ENCODE assay signal across 17 cellular contexts in genomic region chr19:43466793-43467192, GRCh38. TPM values are rescaled to one million over a fixed set of nuclear protein-coding genes. Genes with fewer than 3 reads are reported as not detected.
DNase-seq lines count a peak whose midpoint lies in the region; ATAC-seq and TF ChIP-seq lines count a peak whose summit lies in the region.
"Had no signal": no experiment of that assay in that cellular context is flagged by ENCODE, and none has a peak within 500 bp of the region (broad histone marks: within the 10 kb centered on the region; RNA-seq: fewer than 3 reads in every experiment).

No MANE protein-coding gene starts in this region.

- TF ChIP-seq POLR2A in breast epithelium (IDR thresholded peaks at IDR 0.05): no peak

- intact Hi-C loops in MCF 10A (cut with micrococcal nuclease): no loop called here
- intact Hi-C loops in breast epithelium (cut with DNase I; ENCODE audit: low total_unique reads): no loop called here

- ATAC-seq in RWPE2 (ENCODE audit: low read depth) (no peak), GM21529 (IDR thresholded peaks at IDR 0.05; ENCODE audit: unreplicated experiment) (no peak)

- H3K27ac Mint-ChIP-seq in MCF 10A (ENCODE audit: low read depth, unreplicated experiment) (peak overlapping the region; percentile 91), glutamatergic neuron (ENCODE audit: unreplicated experiment) (no peak overlapping the region)

- H3K4me3 ChIP-seq in breast epithelium (no peak overlapping the region), RWPE2 (ENCODE audit: severe bottlenecking) (no peak overlapping the region)

- DNase-seq in MCF 10A (ENCODE audit: unreplicated experiment) (no peak), breast epithelium (ENCODE audit: low spot score in 2 of 2) (no peak), RWPE2 (ENCODE audit: low spot score) (no peak), epithelial cell of prostate (ENCODE audit: low read depth, low spot score) (no peak), glutamatergic neuron (no peak), superior temporal gyrus (ENCODE audit: extremely low spot score) (no peak)
- DNase-seq in stimulated activated CD4-positive, alpha-beta T cell treated with anti-CD3 and anti-CD28 coated beads, Interleukin-4, amount 100 ng/mL, for 24 hours: no peak
- DNase-seq: AML-193, NCI-H1417 treated with DMSO at 0.1 percent for 48 hours, NCI-H1930, NCI-H345, NCI-H524 treated with DMSO at 0.1 percent for 48 hours had no signal

- H3K36me3 ChIP-seq in breast epithelium: no peaks in the 10 kb centered on the region
- H3K36me3 ChIP-seq in RWPE2 (ENCODE audit: low read depth): no peaks in the 10 kb centered on the region

- H3K4me3 Mint-ChIP-seq in MCF 10A (ENCODE audit: unreplicated experiment): no peak overlapping the region
- H3K4me3 Mint-ChIP-seq in glutamatergic neuron (ENCODE audit: unreplicated experiment): no peak overlapping the region

- no peaks in the 10 kb centered on the region for H3K27me3 Mint-ChIP-seq in MCF 10A (ENCODE audit: insufficient read depth, unreplicated experiment)
- peaks cover 8% of the 10 kb centered on the region for H3K27me3 Mint-ChIP-seq in glutamatergic neuron (ENCODE audit: unreplicated experiment)

- H3K9me3 ChIP-seq in breast epithelium: no peaks in the 10 kb centered on the region
- H3K9me3 ChIP-seq in RWPE2 (ENCODE audit: severe bottlenecking): no peaks in the 10 kb centered on the region

- TF ChIP-seq CTCF in MCF 10A (IDR thresholded peaks at IDR 0.05; ENCODE audit: unreplicated experiment) (no peak), breast epithelium (IDR thresholded peaks at IDR 0.05) (no peak), RWPE2 (IDR thresholded peaks at IDR 0.05; ENCODE audit: poor library complexity, severe bottlenecking) (no peak), glutamatergic neuron (IDR thresholded peaks at IDR 0.05; ENCODE audit: partially characterized antibody, unreplicated experiment) (no peak)

- H3K36me3 Mint-ChIP-seq in MCF 10A (ENCODE audit: insufficient read depth, unreplicated experiment): no peaks in the 10 kb centered on the region
- H3K36me3 Mint-ChIP-seq in glutamatergic neuron (ENCODE audit: unreplicated experiment): no peaks in the 10 kb centered on the region

- H3K27me3 ChIP-seq in breast epithelium (no peaks in the 10 kb centered on the region), RWPE2 (ENCODE audit: insufficient read depth, poor library complexity, severe bottlenecking) (no peaks in the 10 kb centered on the region)

- H3K4me1 Mint-ChIP-seq in MCF 10A (ENCODE audit: insufficient read depth, unreplicated experiment) (peaks cover 47% of the 10 kb centered on the region), glutamatergic neuron (ENCODE audit: low read depth, unreplicated experiment) (no peaks in the 10 kb centered on the region)

- BruUV-seq in MCF 10A (replicated peaks; lab: Mats Ljungman, UMichigan): no TSS peak

- no peaks in the 10 kb centered on the region for H3K9me3 Mint-ChIP-seq in MCF 10A (ENCODE audit: unreplicated experiment)
- peaks cover 2% of the 10 kb centered on the region for H3K9me3 Mint-ChIP-seq in glutamatergic neuron (ENCODE audit: unreplicated experiment)

- POLR2A ChIA-PET in MCF 10A (lab: Yijun Ruan, JAX): interaction anchor here (1.0 to 2.4 kb wide), 5 partner anchors 37 to 66 kb away, joined by 4 to 12 read pairs (median 9); partner anchors contain the start of genes PHLDB3 and ZNF575

- no peak overlapping the region for H3K27ac ChIP-seq in breast epithelium
- peak overlapping the region; percentile 50 for H3K27ac ChIP-seq in RWPE2 (ENCODE audit: poor library complexity, severe bottlenecking)
- H3K27ac ChIP-seq in epithelial cell of prostate: peak overlapping the region; percentile 82
- H3K27ac ChIP-seq: 22Rv1, KMS-11 had no signal

- H3K4me1 ChIP-seq in breast epithelium: peaks cover 0 to 4% of the 10 kb centered on the region in 2 donors
- peaks cover 22% of the 10 kb centered on the region for H3K4me1 ChIP-seq in RWPE2 (ENCODE audit: insufficient read depth, poor library complexity, severe bottlenecking)

- CTCF ChIA-PET in MCF 10A (lab: Yijun Ruan, JAX): interaction anchor here (1.5 to 6.1 kb wide), 3 partner anchors 20 to 53 kb away, joined by 5 to 39 read pairs (median 6); no protein-coding TSS in a partner anchor

RNA-seq across cellular contexts. Expression of gene LYPD3, which starts 1.4 kb away (rescaled TPM):
- 2.5 and 3.1 TPM in 2 replicates for total RNA-seq in MCF 10A (2022)
- total RNA-seq in breast epithelium: 10 to 100 TPM in 1 of 3 donors, 1 to 10 TPM in 1, not detected in 1; 5.2 to 17.6 TPM
- total RNA-seq in glutamatergic neuron (ENCODE audit: unreplicated experiment): 0.56 TPM

RNA-seq across cellular contexts. Expression of gene PHLDB3, which starts 37.8 kb away (rescaled TPM):
- total RNA-seq in MCF 10A (2022) (9.9 and 11.8 TPM in 2 replicates), breast epithelium (10 to 100 TPM in 2 of 3 donors, 1 to 10 TPM in 1; 7.5 to 19.5 (median 15.1) TPM), glutamatergic neuron (ENCODE audit: unreplicated experiment) (6.8 TPM)

RNA-seq across cellular contexts. Expression of gene TEX101, which starts 52.1 kb away (rescaled TPM):
- total RNA-seq in MCF 10A (2022): not detected in 2 replicates
- not detected for total RNA-seq in breast epithelium
- not detected for total RNA-seq in glutamatergic neuron (ENCODE audit: unreplicated experiment)
- total RNA-seq: H1, SK-MEL-5 had no signal

Comparison
In these comparisons a context has a peak if more than half of its experiments do, and no peak if none do; other contexts are left out.
1. H3K27ac ChIP-seq: peak in RWPE2 (single experiment) and epithelial cell of prostate (single experiment); none in breast epithelium (0 of 2).